Comparison of ENCODE assay signal across 8 cellular contexts in genomic region chr6:138987643-138988468, GRCh38. TPM values are rescaled to one million over a fixed set of nuclear protein-coding genes. Genes with fewer than 3 reads are reported as not detected.
DNase-seq lines count a peak whose midpoint lies in the region; FAIRE-seq and TF ChIP-seq lines count a peak whose summit lies in the region.

Gene REPS1, minus strand, starts transcription at chr6:138988253. Its CDS starts 571 bp downstream, at chr6:138987682.

- H2AK5ac ChIP-seq in H9 (ENCODE audit: insufficient read length, low read length), result no peak within 1 kb of the TSS

- DNase-seq in GM04504 (ENCODE audit: low read depth), result peak; percentile 81
- DNase-seq in H9, result peak; percentile 95
- peak; percentile 89 for DNase-seq in MG63
- peak; percentile 87 for DNase-seq in SK-MEL-5 (ENCODE audit: low read depth, low spot score)
- DNase-seq in activated naive CD4-positive, alpha-beta T cell treated with Interleukin-2 at 50 U/mL for 16 hours, result peak; percentile 92
- peak; percentile 91 to 92 for DNase-seq in frontal cortex (ENCODE audit: low spot score in 2 of 2)
- peak; percentile 35 to 93 (median 81) for DNase-seq in substantia nigra (lab: John Stamatoyannopoulos, UW)

- H3K4me1 ChIP-seq in H9 (ENCODE audit: insufficient read depth, low read length), result peaks cover 3% of the 10 kb centered on the region
- peaks cover 14 to 21% of the 10 kb centered on the region in 2 experiments for H3K4me1 ChIP-seq in neutrophil (ENCODE audit: control insufficient read depth in 1 of 2, insufficient read depth in 1 of 2, low read depth in 1 of 2, low read length in 1 of 2)

- H2BK20ac ChIP-seq in H9 (ENCODE audit: low read depth, low read length, poor library complexity, severe bottlenecking), result no peak within 1 kb of the TSS

- no peaks in the 10 kb centered on the region for H3K36me3 ChIP-seq in MG63
- H3K36me3 ChIP-seq in neutrophil, result no peaks in the 10 kb centered on the region

- peak within 1 kb of the TSS; percentile 92 for H3K18ac ChIP-seq in H9 (ENCODE audit: insufficient read length, low read depth, low read length)

- peaks cover 34% of the 10 kb centered on the region; the same call in 1 of the 2 replicates for H3K79me2 ChIP-seq in H9 (ENCODE audit: insufficient read depth, low read length)

- peaks cover 7 to 22% of the 10 kb centered on the region in 2 experiments for H3K4me1 Mint-ChIP-seq in H9

- H2BK12ac ChIP-seq in H9 (ENCODE audit: insufficient read length, low read depth, low read length), result no peak within 1 kb of the TSS

- peak within 1 kb of the TSS; percentile 73 to 94 (median 91); a peak in 6 of 7 replicates for H3K27ac Mint-ChIP-seq in H9

- no peak within 1 kb of the TSS for H3K56ac ChIP-seq in H9 (ENCODE audit: insufficient read length, low read depth, low read length)

- peaks cover 5% of the 10 kb centered on the region for H3K79me1 ChIP-seq in H9 (ENCODE audit: insufficient read depth, low read depth, low read length, poor library complexity, severe bottlenecking)

- peak within 1 kb of the TSS; percentile 85 for H3K14ac ChIP-seq in H9 (ENCODE audit: insufficient read depth, low read length)

- no peak within 1 kb of the TSS for H3T11ph ChIP-seq in H9 (ENCODE audit: low read length)

- H3K23me2 ChIP-seq in H9 (ENCODE audit: insufficient read length, low read depth, low read length, poor library complexity, severe bottlenecking), result no peaks in the 10 kb centered on the region

- H3K36me3 Mint-ChIP-seq in H9 (ENCODE audit: insufficient read depth in 1 of 3, low read depth in 3 of 3), result no peaks in the 10 kb centered on the region

- no peaks in the 10 kb centered on the region for H3K9me3 ChIP-seq in H9 (ENCODE audit: control insufficient read depth, low read depth, low read length)
- no peaks in the 10 kb centered on the region for H3K9me3 ChIP-seq in MG63
- H3K9me3 ChIP-seq in neutrophil, result no peaks in the 10 kb centered on the region

- H3K9ac ChIP-seq in H9 (ENCODE audit: extremely low read depth, insufficient read length, low read length), result peak within 1 kb of the TSS; percentile 71

- no peaks in the 10 kb centered on the region for H3K27me3 Mint-ChIP-seq in H9 (ENCODE audit: low read depth)

- peak within 1 kb of the TSS; percentile 65 for H2AFZ ChIP-seq in H9 (ENCODE audit: low read length)

- H3K4me3 Mint-ChIP-seq in H9, result peak within 1 kb of the TSS in 1 of 2 experiments; percentile 85

- no peak for FAIRE-seq in frontal cortex (lab: Jason Lieb, UNC)

- no CpG with 5 or more reads among the region's 105 CpGs for WGBS in H9 (ENCODE audit: extremely low coverage, insufficient read length, low lambda C conversion rate)

- no peak within 1 kb of the TSS for H4K8ac ChIP-seq in H9 (replicated peaks; ENCODE audit: insufficient read length, low read depth, low read length)

- TF ChIP-seq CTCF in H9 (conservative IDR thresholded peaks at IDR 0.05) (peak; percentile 100), neutrophil (IDR thresholded peaks at IDR 0.05) (peak; percentile 91)

- no peak within 1 kb of the TSS for H2BK15ac ChIP-seq in H9 (ENCODE audit: low read depth, low read length)

- no peak within 1 kb of the TSS for H3K4ac ChIP-seq in H9 (ENCODE audit: low read depth, low read length)

- in situ Hi-C loops in SK-MEL-5 (cut with HindIII; ENCODE audit: low pct_unique_long_range_greater_than_20kb, low sequenced_read_pairs), result no loop called here

- H3K4me2 ChIP-seq in H9 (ENCODE audit: insufficient read depth, insufficient read length, low read length), result peak within 1 kb of the TSS; percentile 85

- no peaks in the 10 kb centered on the region for H3K9me3 Mint-ChIP-seq in H9

- H3K27ac ChIP-seq in H9 (ENCODE audit: insufficient read length, low read depth, low read length), result no peak within 1 kb of the TSS
- peak within 1 kb of the TSS; percentile 85 for H3K27ac ChIP-seq in neutrophil
- peak within 1 kb of the TSS; percentile 83 for H3K27ac ChIP-seq in substantia nigra (ENCODE audit: low read depth, low read length, poor library complexity, severe bottlenecking)

- H3K23ac ChIP-seq in H9 (ENCODE audit: insufficient read length, low read depth, low read length), result no peak within 1 kb of the TSS

- H3K4me3 ChIP-seq in MG63, result peak within 1 kb of the TSS; percentile 94
- H3K4me3 ChIP-seq in neutrophil (ENCODE audit: low read depth in 1 of 2, low read length in 1 of 2), result peak within 1 kb of the TSS; percentile 77 to 84

- H2BK5ac ChIP-seq in H9 (ENCODE audit: insufficient read length, low read length), result no peak within 1 kb of the TSS

- H4K5ac ChIP-seq in H9 (ENCODE audit: insufficient read length, low read depth, low read length), result no peak within 1 kb of the TSS

- no peak within 1 kb of the TSS for H2BK120ac ChIP-seq in H9 (ENCODE audit: low read depth, low read length, poor library complexity, severe bottlenecking)

- H4K91ac ChIP-seq in H9 (ENCODE audit: insufficient read length, low read depth, low read length), result no peak within 1 kb of the TSS

- H3K27me3 ChIP-seq in H9 (ENCODE audit: insufficient read depth, low read length) (no peaks in the 10 kb centered on the region), MG63 (no peaks in the 10 kb centered on the region), neutrophil (no peaks in the 10 kb centered on the region)

- H4K20me1 ChIP-seq in H9 (ENCODE audit: control insufficient read depth, insufficient read depth, insufficient read length), result no peaks in the 10 kb centered on the region

RNA-seq across cellular contexts. Expression of gene REPS1, which starts in this region (rescaled TPM):
- total RNA-seq in H9 (2021), result 68.3 and 74.4 TPM in 2 replicates
- total RNA-seq in MG63 (2014; rRNA removed; shearing (Covaris generic); ENCODE audit: low replicate concordance), result 17.2 and 19.9 TPM in 2 replicates
- total RNA-seq in SK-MEL-5 (2014; rRNA removed; shearing (Covaris generic)), result 66.4 and 76.0 TPM in 2 replicates
- 33.3 and 42.9 TPM in 2 replicates for polyA plus RNA-seq in SK-MEL-5 (2015; cell fraction: cytosol; rRNA removed)
- polyA plus RNA-seq in SK-MEL-5 (2015; cell fraction: nucleus; rRNA removed), result 46.6 and 63.7 TPM in 2 replicates
- 133 TPM for total RNA-seq in frontal cortex
